1 cellular context compared by ENCODE assay signal in genomic region chr9:70405808-70406445, GRCh38.
TF ChIP-seq lines count a peak whose summit lies in the region.

No MANE protein-coding gene starts in this region.

TF ChIP-seq in WTC11, 78 proteins besides CTCF, POLR2A, EP300 and RAD21 (continued from another document):
- TF ChIP-seq, protein P1, sequence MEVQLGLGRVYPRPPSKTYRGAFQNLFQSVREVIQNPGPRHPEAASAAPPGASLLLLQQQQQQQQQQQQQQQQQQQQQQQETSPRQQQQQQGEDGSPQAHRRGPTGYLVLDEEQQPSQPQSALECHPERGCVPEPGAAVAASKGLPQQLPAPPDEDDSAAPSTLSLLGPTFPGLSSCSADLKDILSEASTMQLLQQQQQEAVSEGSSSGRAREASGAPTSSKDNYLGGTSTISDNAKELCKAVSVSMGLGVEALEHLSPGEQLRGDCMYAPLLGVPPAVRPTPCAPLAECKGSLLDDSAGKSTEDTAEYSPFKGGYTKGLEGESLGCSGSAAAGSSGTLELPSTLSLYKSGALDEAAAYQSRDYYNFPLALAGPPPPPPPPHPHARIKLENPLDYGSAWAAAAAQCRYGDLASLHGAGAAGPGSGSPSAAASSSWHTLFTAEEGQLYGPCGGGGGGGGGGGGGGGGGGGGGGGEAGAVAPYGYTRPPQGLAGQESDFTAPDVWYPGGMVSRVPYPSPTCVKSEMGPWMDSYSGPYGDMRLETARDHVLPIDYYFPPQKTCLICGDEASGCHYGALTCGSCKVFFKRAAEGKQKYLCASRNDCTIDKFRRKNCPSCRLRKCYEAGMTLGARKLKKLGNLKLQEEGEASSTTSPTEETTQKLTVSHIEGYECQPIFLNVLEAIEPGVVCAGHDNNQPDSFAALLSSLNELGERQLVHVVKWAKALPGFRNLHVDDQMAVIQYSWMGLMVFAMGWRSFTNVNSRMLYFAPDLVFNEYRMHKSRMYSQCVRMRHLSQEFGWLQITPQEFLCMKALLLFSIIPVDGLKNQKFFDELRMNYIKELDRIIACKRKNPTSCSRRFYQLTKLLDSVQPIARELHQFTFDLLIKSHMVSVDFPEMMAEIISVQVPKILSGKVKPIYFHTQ (CRISPR knock-in tag; IDR thresholded peaks at IDR 0.05) = no peak
- TF ChIP-seq RELA (CRISPR knock-in tag; IDR thresholded peaks at IDR 0.05; ENCODE audit: borderline replicate concordance) = no peak
- TF ChIP-seq ZMAT4 (CRISPR knock-in tag; IDR thresholded peaks at IDR 0.05) = no peak
- TF ChIP-seq, protein P2, sequence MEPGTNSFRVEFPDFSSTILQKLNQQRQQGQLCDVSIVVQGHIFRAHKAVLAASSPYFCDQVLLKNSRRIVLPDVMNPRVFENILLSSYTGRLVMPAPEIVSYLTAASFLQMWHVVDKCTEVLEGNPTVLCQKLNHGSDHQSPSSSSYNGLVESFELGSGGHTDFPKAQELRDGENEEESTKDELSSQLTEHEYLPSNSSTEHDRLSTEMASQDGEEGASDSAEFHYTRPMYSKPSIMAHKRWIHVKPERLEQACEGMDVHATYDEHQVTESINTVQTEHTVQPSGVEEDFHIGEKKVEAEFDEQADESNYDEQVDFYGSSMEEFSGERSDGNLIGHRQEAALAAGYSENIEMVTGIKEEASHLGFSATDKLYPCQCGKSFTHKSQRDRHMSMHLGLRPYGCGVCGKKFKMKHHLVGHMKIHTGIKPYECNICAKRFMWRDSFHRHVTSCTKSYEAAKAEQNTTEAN (CRISPR knock-in tag; IDR thresholded peaks at IDR 0.05) = no peak
- TF ChIP-seq ATF1 (CRISPR knock-in tag; IDR thresholded peaks at IDR 0.05) = no peak
- no peak for TF ChIP-seq NFE2L1 (CRISPR knock-in tag; IDR thresholded peaks at IDR 0.05)
- TF ChIP-seq, protein P3, sequence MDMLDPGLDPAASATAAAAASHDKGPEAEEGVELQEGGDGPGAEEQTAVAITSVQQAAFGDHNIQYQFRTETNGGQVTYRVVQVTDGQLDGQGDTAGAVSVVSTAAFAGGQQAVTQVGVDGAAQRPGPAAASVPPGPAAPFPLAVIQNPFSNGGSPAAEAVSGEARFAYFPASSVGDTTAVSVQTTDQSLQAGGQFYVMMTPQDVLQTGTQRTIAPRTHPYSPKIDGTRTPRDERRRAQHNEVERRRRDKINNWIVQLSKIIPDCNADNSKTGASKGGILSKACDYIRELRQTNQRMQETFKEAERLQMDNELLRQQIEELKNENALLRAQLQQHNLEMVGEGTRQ (CRISPR knock-in tag; IDR thresholded peaks at IDR 0.05) = no peak
